Comparison of ENCODE assay signal across 9 cellular contexts in genomic region chr12:123141615-123142517, GRCh38. TPM values are rescaled to one million over a fixed set of nuclear protein-coding genes. Genes with fewer than 3 reads are reported as not detected.
A peak's percentile ranks its signal among the peaks of the same experiment; 100 is the strongest.
DNase-seq lines count a peak whose midpoint lies in the region; ATAC-seq lines count a peak whose summit lies in the region.
"Had no signal": no experiment of that assay in that cellular context is flagged by ENCODE, and none has a peak within 500 bp of the region (broad histone marks: within the 10 kb centered on the region; RNA-seq: fewer than 3 reads in every experiment).

No MANE protein-coding gene starts in this region.

- H3K36me3 ChIP-seq in subcutaneous abdominal adipose tissue (ENCODE audit: control insufficient read depth in 5 of 5, insufficient read depth in 5 of 5, low read length in 5 of 5), result no peaks in the 10 kb centered on the region
- no peaks in the 10 kb centered on the region for H3K36me3 ChIP-seq in effector memory CD4-positive, alpha-beta T cell (ENCODE audit: control insufficient read depth, insufficient read depth, low read length)

- peak overlapping the region; percentile 32 for H3K27ac ChIP-seq in angular gyrus (ENCODE audit: low read depth, low read length)
- H3K27ac ChIP-seq in subcutaneous abdominal adipose tissue (ENCODE audit: low read depth, low read length), result peak overlapping the region; percentile 55
- no peak overlapping the region for H3K27ac ChIP-seq in effector memory CD4-positive, alpha-beta T cell (ENCODE audit: insufficient read depth, low read length, poor library complexity, severe bottlenecking)
- H3K27ac ChIP-seq: HL-60 had no signal

- no peaks in the 10 kb centered on the region for H3K27me3 ChIP-seq in subcutaneous abdominal adipose tissue (ENCODE audit: control insufficient read depth in 5 of 5, insufficient read depth in 4 of 5, low read length in 5 of 5)
- H3K27me3 ChIP-seq in effector memory CD4-positive, alpha-beta T cell (replicated peaks; ENCODE audit: control insufficient read depth, insufficient read depth, low read length, poor library complexity, severe bottlenecking), result no peaks in the 10 kb centered on the region

- peak overlapping the region in 1 of 5 donors; percentile 7 for H3K4me3 ChIP-seq in subcutaneous abdominal adipose tissue (ENCODE audit: low read depth in 1 of 5, low read length in 5 of 5)
- H3K4me3 ChIP-seq in effector memory CD4-positive, alpha-beta T cell (ENCODE audit: insufficient read depth, low read depth, low read length, poor library complexity, severe bottlenecking), result no peak overlapping the region

- peak overlapping the region in 2 of 5 donors; percentile 26 to 54 for H3K9ac ChIP-seq in subcutaneous abdominal adipose tissue (ENCODE audit: low read length in 5 of 5)

- H3K9me3 ChIP-seq in subcutaneous abdominal adipose tissue (ENCODE audit: control insufficient read depth in 5 of 5, low read length in 5 of 5), result no peaks in the 10 kb centered on the region
- no peaks in the 10 kb centered on the region for H3K9me3 ChIP-seq in effector memory CD4-positive, alpha-beta T cell (ENCODE audit: control insufficient read depth, low read length)

- DNase-seq in HT1080 (ENCODE audit: low read depth) (peak; percentile 77), kidney glomerular epithelial cell (lab: John Stamatoyannopoulos, UW) (peak; percentile 87)
- no peak for DNase-seq in effector memory CD4-positive, alpha-beta T cell
- no peak for DNase-seq in activated CD4-positive, CD25-positive, alpha-beta regulatory T cell (lab: John Stamatoyannopoulos, UW)

- ATAC-seq in GM19324 (IDR thresholded peaks at IDR 0.05; ENCODE audit: low FRiP score, unreplicated experiment) (no peak), GM21526 (IDR thresholded peaks at IDR 0.05; ENCODE audit: low FRiP score, unreplicated experiment) (no peak)

- peaks cover 12 to 40% (median 37%) of the 10 kb centered on the region in 5 donors for H3K4me1 ChIP-seq in subcutaneous abdominal adipose tissue (ENCODE audit: control insufficient read depth in 5 of 5, insufficient read depth in 5 of 5, low read length in 5 of 5)
- H3K4me1 ChIP-seq in effector memory CD4-positive, alpha-beta T cell (ENCODE audit: control insufficient read depth, insufficient read depth, low read length, poor library complexity, severe bottlenecking), result no peaks in the 10 kb centered on the region

RNA-seq across cellular contexts. Expression of gene PITPNM2, which starts 9.0 kb away (rescaled TPM):
- 3.0 and 6.2 TPM in 2 replicates for total RNA-seq in HT1080 (2014; rRNA removed; shearing (Covaris generic))
- 7.4 and 8.9 TPM in 2 replicates for polyA plus RNA-seq in HT1080 (2015; cell fraction: cytosol; rRNA removed)
- 22.9 and 24.1 TPM in 2 replicates for polyA plus RNA-seq in HT1080 (2015; cell fraction: nucleus; rRNA removed)

Comparison
In these comparisons a context has a peak if more than half of its experiments do, and no peak if none do; other contexts are left out.
1. DNase-seq: peak in HT1080 (single experiment) and kidney glomerular epithelial cell (single experiment); none in effector memory CD4-positive, alpha-beta T cell (0 of 3) and activated CD4-positive, CD25-positive, alpha-beta regulatory T cell (0 of 4).